20 cellular contexts compared by ENCODE assay signal in the genomic region with DNA sequence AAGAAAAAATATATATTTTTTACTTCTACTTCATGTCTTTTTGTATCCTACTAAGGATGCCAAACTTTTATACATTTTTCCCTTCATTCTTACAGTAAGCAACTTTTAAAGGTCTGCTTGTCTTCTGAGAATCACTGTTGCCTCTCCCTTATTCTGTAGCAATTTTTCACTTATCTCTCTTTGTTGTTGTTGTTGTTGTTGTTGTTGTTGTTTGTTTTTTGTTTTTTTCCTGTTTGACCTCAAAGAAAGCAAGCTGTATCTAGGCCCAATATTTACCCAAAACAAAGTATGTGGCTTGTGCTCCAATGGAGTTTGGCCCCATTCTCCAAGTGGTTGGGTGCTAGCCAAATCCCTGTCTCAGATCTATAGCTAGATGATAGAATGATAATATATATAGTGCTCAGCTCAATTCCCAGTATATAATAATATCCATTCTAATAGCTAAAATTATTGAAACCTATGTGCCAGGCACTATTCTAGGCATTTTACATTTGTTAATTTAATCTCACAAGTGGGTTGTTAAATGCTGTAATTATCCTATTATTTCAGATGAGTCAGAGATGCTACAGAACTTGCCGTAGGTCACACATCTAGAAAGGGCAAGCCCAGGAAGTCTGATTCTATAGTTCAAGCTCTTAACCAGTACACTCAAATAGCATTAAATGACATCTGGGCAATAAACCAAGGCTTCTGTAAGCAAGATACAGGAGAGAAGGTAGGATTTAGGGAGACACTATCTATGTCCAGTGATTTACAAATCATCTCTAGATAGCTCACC.
DNase-seq lines count a peak whose midpoint lies in the region; ATAC-seq and TF ChIP-seq lines count a peak whose summit lies in the region.
"Had no signal": no experiment of that assay in that cellular context is flagged by ENCODE, and none has a peak within 500 bp of the region (broad histone marks: within the 10 kb centered on the region; RNA-seq: fewer than 3 reads in every experiment).

No MANE protein-coding gene starts in this region.

- no TSS peak for BruUV-seq in PC-3 (replicated peaks; lab: Mats Ljungman, UMichigan)

- no peaks in the 10 kb centered on the region for H3K27me3 Mint-ChIP-seq in neural crest cell (ENCODE audit: low read depth)
- H3K27me3 Mint-ChIP-seq: IgD-negative memory B cell had no signal

- no peak overlapping the region for H2AFZ ChIP-seq in PC-3 (ENCODE audit: low read length)

- CTCF ChIA-PET in PC-3 (lab: Charles Lee), result no interaction called here

- H3K9me3 Mint-ChIP-seq in neural crest cell, result no peaks in the 10 kb centered on the region
- H3K9me3 Mint-ChIP-seq: CD8-positive, alpha-beta T cell; T-cell had no signal

- H3K4me1 ChIP-seq in PC-3 (ENCODE audit: insufficient read depth, low read length), result peaks cover under 1% of the 10 kb centered on the region; the same call in 1 of the 2 replicates
- H3K4me1 ChIP-seq in spleen, result no peaks in the 10 kb centered on the region

- H3K36me3 Mint-ChIP-seq in neural crest cell (ENCODE audit: low read depth), result peaks cover 5% of the 10 kb centered on the region
- H3K36me3 Mint-ChIP-seq: CD8-positive, alpha-beta T cell; IgD-negative memory B cell; T-cell had no signal

- no peaks in the 10 kb centered on the region for H3F3A ChIP-seq in PC-3 (ENCODE audit: low read length, unreplicated experiment)

- H3K9me3 ChIP-seq in PC-3 (ENCODE audit: low read length) (no peaks in the 10 kb centered on the region), spleen (no peaks in the 10 kb centered on the region)

- H3K27ac ChIP-seq in PC-3 (ENCODE audit: low read length) (no peak overlapping the region), spleen (no peak overlapping the region)
- H3K27ac ChIP-seq: SK-N-MC had no signal

- no peak for TF ChIP-seq POLR2A in spleen (IDR thresholded peaks at IDR 0.05)

- H4K20me1 ChIP-seq in PC-3 (ENCODE audit: low read length), result no peaks in the 10 kb centered on the region

- H3K4me3 Mint-ChIP-seq in neural crest cell, result no peak overlapping the region
- H3K4me3 Mint-ChIP-seq: CD8-positive, alpha-beta T cell; IgD-negative memory B cell; T-cell had no signal

- WGBS in spleen, 5 donors, result 83 to 93% (median 89%) methylated on average over 1 of the region's 1 CpG

- H3K4me2 ChIP-seq in PC-3 (ENCODE audit: low read length), result no peak overlapping the region

- H3K4me3 ChIP-seq in PC-3 (ENCODE audit: low read length), result no peak overlapping the region
- no peak overlapping the region for H3K4me3 ChIP-seq in spleen
- H3K4me3 ChIP-seq: SK-N-MC had no signal

- no peaks in the 10 kb centered on the region for H3K79me2 ChIP-seq in PC-3 (ENCODE audit: low read length)

- TF ChIP-seq CTCF in PC-3 (conservative IDR thresholded peaks at IDR 0.05; ENCODE audit: low read depth, low read length), result no peak
- no peak for TF ChIP-seq CTCF in neural crest cell (conservative IDR thresholded peaks at IDR 0.05)
- no peak for TF ChIP-seq CTCF in spleen (IDR thresholded peaks at IDR 0.05 in 8 of 11, conservative IDR thresholded peaks at IDR 0.05 in 3 of 11)

- POLR2A ChIA-PET in PC-3 (lab: Charles Lee; ENCODE audit: unreplicated experiment), result no interaction called here

- intact Hi-C loops in PC-3 (cut with micrococcal nuclease), result no loop called here
- intact Hi-C loops in spleen (cut with DNase I; ENCODE audit: low total_unique reads), result no loop called here

- peak overlapping the region; percentile 52 for H3K27ac Mint-ChIP-seq in neural crest cell (ENCODE audit: unreplicated experiment)
- H3K27ac Mint-ChIP-seq: CD8-positive, alpha-beta T cell; T-cell had no signal

- H3K9ac ChIP-seq in PC-3 (ENCODE audit: low read length), result no peak overlapping the region

- H3K4me1 Mint-ChIP-seq in neural crest cell, result peaks cover 11% of the 10 kb centered on the region
- H3K4me1 Mint-ChIP-seq: IgD-negative memory B cell, T-cell had no signal

- H3K9me2 ChIP-seq in PC-3 (replicated peaks; ENCODE audit: low read length), result no peaks in the 10 kb centered on the region

- H3K27me3 ChIP-seq in PC-3 (ENCODE audit: low read length), result no peaks in the 10 kb centered on the region
- H3K27me3 ChIP-seq in spleen (replicated peaks in 1 of 7), result no peaks in the 10 kb centered on the region

- peak; percentile 7 for DNase-seq in NCI-H1092 treated with DMSO at 0.1 percent for 48 hours (lab: John Stamatoyannopoulos, UW)
- no peak for DNase-seq in NCI-H1092 (lab: John Stamatoyannopoulos, UW)
- peak; percentile 67 for DNase-seq in NCI-H1105 treated with DMSO at 0.1 percent for 48 hours (lab: John Stamatoyannopoulos, UW)
- no peak for DNase-seq in PC-3
- DNase-seq in neural crest cell (ENCODE audit: low read depth, low spot score), result no peak
- no peak for DNase-seq in T-helper 9 cell
- DNase-seq in spleen, result no peak
- DNase-seq: 8988T; CD8-positive, alpha-beta T cell; GF-D8; Kasumi-1; NCI-H146; NCI-H226; NCI-H526 treated with DMSO at 0.1 percent for 48 hours; Right ventricle myocardium superior; T-cell had no signal

- no peaks in the 10 kb centered on the region for H3K36me3 ChIP-seq in PC-3 (ENCODE audit: low read depth, low read length)
- H3K36me3 ChIP-seq in spleen, result no peaks in the 10 kb centered on the region

- 0 out of 2 replicates have a peak, but pooled peaks have one; percentile 29 for ATAC-seq in PC-3
- no peak for ATAC-seq in HG03432 (IDR thresholded peaks at IDR 0.05; ENCODE audit: unreplicated experiment)
- ATAC-seq: CD8-positive, alpha-beta T cell; Panc1; T-cell had no signal

Comparison
In these comparisons a context has a peak if more than half of its experiments do, and no peak if none do; other contexts are left out.
1. DNase-seq: peak in NCI-H1092 treated with DMSO at 0.1 percent for 48 hours (single experiment) and NCI-H1105 treated with DMSO at 0.1 percent for 48 hours (single experiment); none in NCI-H1092 (single experiment), PC-3 (single experiment), neural crest cell (single experiment), T-helper 9 cell (single experiment) and spleen (single experiment).